ENCODE assay signal across 13 cellular contexts in the genomic region with DNA sequence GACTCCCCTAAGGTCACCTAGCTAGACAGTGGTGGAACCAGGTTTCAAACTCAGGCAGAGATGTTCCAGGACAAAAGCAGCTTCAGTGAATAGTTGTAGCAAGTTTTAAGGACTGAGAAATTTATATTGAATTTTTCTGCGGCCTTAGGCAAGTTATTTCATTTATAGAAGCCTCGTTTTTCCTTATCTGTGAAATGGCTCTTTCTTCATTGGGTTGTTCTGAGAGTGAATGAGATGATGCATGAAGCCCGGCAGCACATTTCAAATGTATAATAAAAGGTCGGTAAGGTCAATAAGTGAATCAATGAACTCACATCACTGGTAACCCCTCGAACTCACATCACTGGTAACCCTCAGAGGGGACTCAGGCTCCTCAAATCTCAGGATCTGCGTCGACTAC. TPM values are rescaled to one million over a fixed set of nuclear protein-coding genes. Genes with fewer than 3 reads are reported as not detected.
DNase-seq lines count a peak whose midpoint lies in the region; ATAC-seq and TF ChIP-seq lines count a peak whose summit lies in the region.
"Had no signal": no experiment of that assay in that cellular context is flagged by ENCODE, and none has a peak within 500 bp of the region (broad histone marks: within the 10 kb centered on the region; RNA-seq: fewer than 3 reads in every experiment).

No MANE protein-coding gene starts in this region.

- CTCF ChIA-PET in PC-3 (lab: Charles Lee), result interaction anchor here (0.7 kb wide), 1 partner anchor 46 kb away, joined by 9 read pairs; no protein-coding TSS in a partner anchor

- H3F3A ChIP-seq in PC-3 (ENCODE audit: low read length, unreplicated experiment), result no peaks in the 10 kb centered on the region

- H3K36me3 ChIP-seq in PC-3 (ENCODE audit: low read depth, low read length), result no peaks in the 10 kb centered on the region
- no peaks in the 10 kb centered on the region for H3K36me3 ChIP-seq in gastroesophageal sphincter

- H3K9me2 ChIP-seq in PC-3 (replicated peaks; ENCODE audit: low read length), result no peaks in the 10 kb centered on the region

- H3K27me3 Mint-ChIP-seq in T-helper 2 cell treated with Interferon-gamma antibody and Interleukin-4, amounts not matched to agents 5 μg/mL and 100 μg/mL, for 36 hours (ENCODE audit: low read depth), result peaks cover 63% of the 10 kb centered on the region

- no peaks in the 10 kb centered on the region for H3K9me3 Mint-ChIP-seq in T-helper 2 cell treated with Interferon-gamma antibody and Interleukin-4, amounts not matched to agents 5 μg/mL and 100 μg/mL, for 36 hours
- H3K9me3 Mint-ChIP-seq in stimulated activated effector memory CD8-positive, alpha-beta T cell treated with anti-CD3 and anti-CD28 coated beads, Interleukin-12 subunit alpha, Interleukin-12 subunit beta, amount 100 ng/mL, for 72 hours, result no peaks in the 10 kb centered on the region

- H3K27ac ChIP-seq in PC-3 (ENCODE audit: low read length) (no peak overlapping the region), gastroesophageal sphincter (peak overlapping the region in 3 of 4 donors; percentile 73 to 89 (median 87))
- H3K27ac ChIP-seq: A549 had no signal

- BruUV-seq in PC-3 (replicated peaks; lab: Mats Ljungman, UMichigan), result no TSS peak

- peak overlapping the region; percentile 90 for H3K4me2 ChIP-seq in PC-3 (ENCODE audit: low read length)

- no peak for TF ChIP-seq POLR2A in gastroesophageal sphincter (IDR thresholded peaks at IDR 0.05)

- peak overlapping the region; percentile 77 for H3K4me3 Mint-ChIP-seq in T-helper 2 cell treated with Interferon-gamma antibody and Interleukin-4, amounts not matched to agents 5 μg/mL and 100 μg/mL, for 36 hours
- H3K4me3 Mint-ChIP-seq in stimulated activated effector memory CD8-positive, alpha-beta T cell treated with anti-CD3 and anti-CD28 coated beads, Interleukin-12 subunit alpha, Interleukin-12 subunit beta, amount 100 ng/mL, for 72 hours, result peak overlapping the region; percentile 81

- peaks cover 19% of the 10 kb centered on the region for H3K4me1 Mint-ChIP-seq in T-helper 2 cell treated with Interferon-gamma antibody and Interleukin-4, amounts not matched to agents 5 μg/mL and 100 μg/mL, for 36 hours (ENCODE audit: low read depth)
- H3K4me1 Mint-ChIP-seq in stimulated activated effector memory CD8-positive, alpha-beta T cell treated with anti-CD3 and anti-CD28 coated beads, Interleukin-12 subunit alpha, Interleukin-12 subunit beta, amount 100 ng/mL, for 72 hours, result peaks cover 31% of the 10 kb centered on the region

- H3K4me3 ChIP-seq in PC-3 (ENCODE audit: low read length), result no peak overlapping the region
- no peak overlapping the region for H3K4me3 ChIP-seq in gastroesophageal sphincter

- H3K27me3 ChIP-seq in PC-3 (ENCODE audit: low read length) (0 out of 2 replicates have a peak, but pooled peaks cover 5% of the 10 kb centered on the region), gastroesophageal sphincter (no peaks in the 10 kb centered on the region)

- no peak overlapping the region for H2AFZ ChIP-seq in PC-3 (ENCODE audit: low read length)

- no peaks in the 10 kb centered on the region for H4K20me1 ChIP-seq in PC-3 (ENCODE audit: low read length)

- no peak overlapping the region for H3K9ac ChIP-seq in PC-3 (ENCODE audit: low read length)

- no peaks in the 10 kb centered on the region for H3K79me2 ChIP-seq in PC-3 (ENCODE audit: low read length)

- TF ChIP-seq EP300 in gastroesophageal sphincter (IDR thresholded peaks at IDR 0.05), result no peak

- intact Hi-C loops in PC-3 (cut with micrococcal nuclease), result loop anchor here (5.0 kb wide), 1 partner anchor 80 kb away; no protein-coding TSS in a partner anchor

- H3K4me1 ChIP-seq in PC-3 (ENCODE audit: insufficient read depth, low read length) (peaks cover 9% of the 10 kb centered on the region), gastroesophageal sphincter (peaks cover 0 to 58% (median 16%) of the 10 kb centered on the region in 3 donors)
- H3K4me1 ChIP-seq: A549 had no signal

- POLR2A ChIA-PET in PC-3 (lab: Charles Lee; ENCODE audit: unreplicated experiment), result no interaction called here

- H3K9me3 ChIP-seq in PC-3 (ENCODE audit: low read length), result no peaks in the 10 kb centered on the region
- H3K9me3 ChIP-seq in gastroesophageal sphincter, result no peaks in the 10 kb centered on the region
- H3K9me3 ChIP-seq: A549 had no signal

- ATAC-seq in PC-3 (no peak), gastroesophageal sphincter (no peak)
- ATAC-seq in stimulated activated effector memory CD8-positive, alpha-beta T cell treated with anti-CD3 and anti-CD28 coated beads, Interleukin-12 subunit alpha, Interleukin-12 subunit beta, amount 100 ng/mL, for 72 hours, result no peak
- ATAC-seq: left lobe of liver had no signal

- TF ChIP-seq CTCF in PC-3 (conservative IDR thresholded peaks at IDR 0.05; ENCODE audit: low read depth, low read length) (no peak), gastroesophageal sphincter (IDR thresholded peaks at IDR 0.05) (no peak)

- no peak overlapping the region for H3K27ac Mint-ChIP-seq in T-helper 2 cell treated with Interferon-gamma antibody and Interleukin-4, amounts not matched to agents 5 μg/mL and 100 μg/mL, for 36 hours
- H3K27ac Mint-ChIP-seq in stimulated activated effector memory CD8-positive, alpha-beta T cell treated with anti-CD3 and anti-CD28 coated beads, Interleukin-12 subunit alpha, Interleukin-12 subunit beta, amount 100 ng/mL, for 72 hours, result no peak overlapping the region

- WGBS in gastroesophageal sphincter (ENCODE audit: low coverage in 1 of 2), 2 donors, result 89 to 97% methylated on average over 7 of the region's 7 CpGs

- no peaks in the 10 kb centered on the region for H3K36me3 Mint-ChIP-seq in T-helper 2 cell treated with Interferon-gamma antibody and Interleukin-4, amounts not matched to agents 5 μg/mL and 100 μg/mL, for 36 hours (ENCODE audit: low read depth)
- H3K36me3 Mint-ChIP-seq in stimulated activated effector memory CD8-positive, alpha-beta T cell treated with anti-CD3 and anti-CD28 coated beads, Interleukin-12 subunit alpha, Interleukin-12 subunit beta, amount 100 ng/mL, for 72 hours, result no peaks in the 10 kb centered on the region

- DNase-seq in T-helper 2 cell treated with Interferon-gamma antibody and Interleukin-4, amounts not matched to agents 5 μg/mL and 100 μg/mL, for 36 hours (ENCODE audit: low spot score), result no peak
- DNase-seq in T-helper 2 cell (no peak), PC-3 (no peak), NCI-H1694 (lab: John Stamatoyannopoulos, UW) (no peak), NCI-H345 (lab: John Stamatoyannopoulos, UW) (no peak), islet precursor cell (no peak)
- DNase-seq in stimulated activated effector memory CD8-positive, alpha-beta T cell treated with anti-CD3 and anti-CD28 coated beads, Interleukin-12 subunit alpha, Interleukin-12 subunit beta, amount 100 ng/mL, for 72 hours (ENCODE audit: low spot score in 2 of 2), result no peak
- DNase-seq: DND-41, NCI-H1048, retina had no signal

RNA-seq across cellular contexts. Expression of gene GMPR, which starts 1.1 kb away (rescaled TPM):
- total RNA-seq in PC-3 (2014; rRNA removed) (5.0 and 5.8 TPM in 2 replicates), gastroesophageal sphincter (10 to 100 TPM; 18.2 to 71.5 (median 45.6) TPM)
